12 cellular contexts compared by ENCODE assay signal in the genomic region with DNA sequence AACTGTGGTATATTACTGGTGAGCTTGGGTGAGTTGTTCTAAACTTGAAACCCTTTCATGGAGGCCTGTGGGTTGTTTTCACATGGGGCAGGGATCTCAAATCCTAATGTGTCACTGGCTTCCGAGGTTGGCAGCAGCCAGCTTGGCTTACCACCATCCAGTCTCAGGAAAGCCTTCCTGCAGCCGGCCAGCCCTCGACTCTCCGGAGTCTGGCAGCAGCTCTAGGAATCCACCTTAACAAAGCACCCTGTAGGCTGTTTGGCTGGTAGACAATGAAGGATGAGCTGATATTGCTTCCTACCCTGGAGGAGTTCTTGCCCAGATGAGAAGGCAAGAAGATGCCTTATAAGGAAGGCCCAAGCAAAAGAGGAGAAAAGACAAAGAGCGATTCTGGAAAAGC.
DNase-seq lines count a peak whose midpoint lies in the region; ATAC-seq, FAIRE-seq and TF ChIP-seq lines count a peak whose summit lies in the region.
"Had no signal": no experiment of that assay in that cellular context is flagged by ENCODE, and none has a peak within 500 bp of the region (broad histone marks: within the 10 kb centered on the region; RNA-seq: fewer than 3 reads in every experiment).

No MANE protein-coding gene starts in this region.

- no peak overlapping the region for H2BK120ac ChIP-seq in mesendoderm (ENCODE audit: low read depth, low read length)

- no peak overlapping the region for H2BK15ac ChIP-seq in mesendoderm (replicated peaks; ENCODE audit: low read depth)

- no peak overlapping the region for H3K4me2 ChIP-seq in mesendoderm (ENCODE audit: low read length)

- no peak overlapping the region for H3K4ac ChIP-seq in mesendoderm (ENCODE audit: low read depth, low read length)

- peak overlapping the region; percentile 12 for H3K4me3 Mint-ChIP-seq in type B pancreatic cell

- H3K79me1 ChIP-seq in mesendoderm (ENCODE audit: low read length): no peaks in the 10 kb centered on the region

- H3K27ac ChIP-seq in mesendoderm (ENCODE audit: low read depth, low read length): no peak overlapping the region
- H3K27ac ChIP-seq in kidney (ENCODE audit: low read depth in 2 of 2, low read length in 2 of 2): no peak overlapping the region
- H3K27ac ChIP-seq in lower lobe of right lung: no peak overlapping the region

- no peaks in the 10 kb centered on the region for H3K79me2 ChIP-seq in mesendoderm (ENCODE audit: control insufficient read depth, insufficient read depth, low read length)

- peak; percentile 67 for DNase-seq in Right ventricle myocardium inferior (ENCODE audit: missing footprints)
- no peak for DNase-seq in cardiac septum (ENCODE audit: low spot score)
- peak; percentile 17 for DNase-seq in dermis blood vessel endothelial cell
- peak; percentile 73 for DNase-seq in mesendoderm
- no peak for DNase-seq in type B pancreatic cell (ENCODE audit: extremely low spot score, unreplicated experiment)
- DNase-seq in kidney: no peak
- DNase-seq in lower lobe of right lung: no peak
- DNase-seq: NCI-H226; stimulated activated CD4-positive, alpha-beta T cell treated with anti-CD3 and anti-CD28 coated beads, Interleukin-15, amount 100 ng/mL, for 24 hours; stimulated activated naive CD4-positive, alpha-beta T cell treated with Interleukin-2 at 50 U/mL for 16 hours had no signal

- H3K4me1 Mint-ChIP-seq in type B pancreatic cell (ENCODE audit: unreplicated experiment): peaks cover 25% of the 10 kb centered on the region

- H3K36me3 Mint-ChIP-seq in type B pancreatic cell: peaks cover 20% of the 10 kb centered on the region

- no CpG with 5 or more reads among the region's 5 CpGs for WGBS in mesendoderm (ENCODE audit: extremely low coverage, insufficient coverage, low lambda C conversion rate)

- H4K8ac ChIP-seq in mesendoderm (ENCODE audit: low read depth, low read length): no peak overlapping the region

- H3K27ac Mint-ChIP-seq in type B pancreatic cell: peak overlapping the region; percentile 58

- ATAC-seq in Right ventricle myocardium inferior (peak; percentile 83), HG03521 (IDR thresholded peaks at IDR 0.05; ENCODE audit: unreplicated experiment) (no peak), lower lobe of right lung (no peak)
- ATAC-seq: K562 had no signal

- no peaks in the 10 kb centered on the region for H3K27me3 ChIP-seq in mesendoderm (ENCODE audit: insufficient read depth, low read length, poor library complexity)
- no peaks in the 10 kb centered on the region for H3K27me3 ChIP-seq in lower lobe of right lung (ENCODE audit: low read depth)

- no peaks in the 10 kb centered on the region for H3K9me3 Mint-ChIP-seq in type B pancreatic cell

- FAIRE-seq in kidney (lab: Jason Lieb, UNC): no peak
- FAIRE-seq: K562 had no signal

- H3K4me1 ChIP-seq in mesendoderm (ENCODE audit: control insufficient read depth, low read depth, low read length) (no peaks in the 10 kb centered on the region), kidney (ENCODE audit: control insufficient read depth in 1 of 2, insufficient read depth in 1 of 2, low read depth in 1 of 2, low read length in 2 of 2) (no peaks in the 10 kb centered on the region), lower lobe of right lung (no peaks in the 10 kb centered on the region)

- no peak overlapping the region for H3K23ac ChIP-seq in mesendoderm (ENCODE audit: low read length)

- H4K5ac ChIP-seq in mesendoderm (ENCODE audit: low read length): no peak overlapping the region

- H3K9me3 ChIP-seq in kidney (ENCODE audit: control insufficient read depth in 1 of 2, low read length in 2 of 2): no peaks in the 10 kb centered on the region
- H3K9me3 ChIP-seq in lower lobe of right lung: no peaks in the 10 kb centered on the region

- H2AK5ac ChIP-seq in mesendoderm (ENCODE audit: low read length): no peak overlapping the region

- H3K36me3 ChIP-seq in mesendoderm (ENCODE audit: control insufficient read depth, insufficient read depth, low read length) (no peaks in the 10 kb centered on the region), kidney (ENCODE audit: control insufficient read depth in 1 of 2, insufficient read depth in 2 of 2, low read length in 2 of 2) (no peaks in the 10 kb centered on the region), lower lobe of right lung (no peaks in the 10 kb centered on the region)

- H3K9ac ChIP-seq in mesendoderm (ENCODE audit: low read length) (no peak overlapping the region), kidney (ENCODE audit: low read length in 2 of 2) (no peak overlapping the region)

- TF ChIP-seq CTCF in type B pancreatic cell (conservative IDR thresholded peaks at IDR 0.05) (no peak), kidney (IDR thresholded peaks at IDR 0.05; ENCODE audit: borderline replicate concordance, extremely low read depth, insufficient read depth) (no peak), lower lobe of right lung (IDR thresholded peaks at IDR 0.05) (no peak)

- H3K56ac ChIP-seq in mesendoderm (ENCODE audit: low read length): no peak overlapping the region

- H2BK5ac ChIP-seq in mesendoderm (ENCODE audit: low read length): no peak overlapping the region

- intact Hi-C loops in Right ventricle myocardium inferior (cut with DNase I) (loop anchor here (2.0 kb wide), 1 partner anchor 187 kb away; no protein-coding TSS in a partner anchor), cardiac septum (cut with DNase I) (loop anchor here (10.0 kb wide), 1 partner anchor 189 kb away; a partner anchor contains a TSS), kidney (cut with DNase I) (no loop called here), lower lobe of right lung (cut with DNase I) (no loop called here)

- H3K18ac ChIP-seq in mesendoderm (ENCODE audit: low read length): no peak overlapping the region

- H3K4me3 ChIP-seq in mesendoderm (ENCODE audit: low read length) (no peak overlapping the region), kidney (ENCODE audit: low read length in 2 of 2) (no peak overlapping the region), lower lobe of right lung (no peak overlapping the region)
- H3K4me3 ChIP-seq: K562 had no signal

- no peaks in the 10 kb centered on the region for H3K27me3 Mint-ChIP-seq in type B pancreatic cell

Comparison
In these comparisons a context has a peak if more than half of its experiments do, and no peak if none do; other contexts are left out.
1. DNase-seq: peak in Right ventricle myocardium inferior (single experiment), dermis blood vessel endothelial cell (single experiment) and mesendoderm (single experiment); none in cardiac septum (single experiment), type B pancreatic cell (single experiment), kidney (single experiment) and lower lobe of right lung (single experiment).
2. intact Hi-C loops: an anchor here in Right ventricle myocardium inferior (2.0 kb wide) and cardiac septum (10.0 kb wide); none called in kidney and lower lobe of right lung.